Comparison of ENCODE assay signal across 8 cellular contexts in the genomic region with DNA sequence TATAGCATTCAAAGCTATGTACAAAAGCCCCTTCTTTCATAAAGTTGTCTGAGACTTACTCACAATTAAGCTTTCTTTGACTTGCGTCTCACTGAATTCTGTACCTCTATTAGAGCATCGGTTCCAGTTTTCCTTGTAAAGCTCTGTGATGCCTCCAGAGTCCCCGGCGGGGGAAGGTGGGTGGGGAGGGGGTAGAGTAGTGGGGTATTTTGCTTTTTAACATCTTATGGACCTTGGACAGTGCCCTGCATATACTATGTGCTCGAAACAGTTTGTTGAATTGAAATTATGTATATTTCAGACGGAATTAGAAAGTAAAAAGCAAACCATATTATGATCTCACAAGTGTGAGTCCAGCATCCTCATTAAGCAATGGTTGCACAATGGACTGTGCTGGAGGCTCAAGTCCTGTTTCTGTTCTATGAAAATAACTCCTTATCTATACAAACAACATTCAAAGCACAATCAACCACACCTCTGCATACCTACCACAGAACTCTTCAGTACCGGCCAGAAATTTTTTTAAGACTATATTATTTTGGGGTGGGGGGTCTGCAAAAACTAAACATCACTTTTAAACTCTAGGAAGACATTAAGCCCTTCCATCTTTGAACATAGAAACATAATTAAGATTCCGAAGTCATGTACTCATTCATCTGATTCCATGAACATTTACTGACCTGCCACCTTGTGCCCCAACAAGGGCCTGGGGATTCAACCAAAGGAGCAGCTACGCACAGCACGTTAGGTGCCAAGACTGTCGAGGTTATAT. TPM values are rescaled to one million over a fixed set of nuclear protein-coding genes. Genes with fewer than 3 reads are reported as not detected.
DNase-seq lines count a peak whose midpoint lies in the region; ATAC-seq, FAIRE-seq and TF ChIP-seq lines count a peak whose summit lies in the region.

No MANE protein-coding gene starts in this region.

- H2AFZ ChIP-seq in astrocyte (ENCODE audit: low read depth, low read length), result peak overlapping the region; percentile 77

- TF ChIP-seq CTCF in astrocyte (IDR thresholded peaks at IDR 0.05; ENCODE audit: insufficient read depth, low read depth, low read length), result no peak
- TF ChIP-seq CTCF in vagina (IDR thresholded peaks at IDR 0.05), result no peak
- TF ChIP-seq CTCF in nephron progenitor cell (IDR thresholded peaks at IDR 0.05), result no peak

- H3K9ac ChIP-seq in astrocyte (ENCODE audit: low read length), result peak overlapping the region; percentile 91

- peaks cover 22% of the 10 kb centered on the region for H4K20me1 ChIP-seq in astrocyte (ENCODE audit: insufficient read depth, low read length)

- peaks cover 14% of the 10 kb centered on the region for H3K4me1 ChIP-seq in astrocyte (ENCODE audit: insufficient read depth, low read length)
- peaks cover 33% of the 10 kb centered on the region for H3K4me1 ChIP-seq in vagina

- peak; percentile 9 for ATAC-seq in Right ventricle myocardium inferior
- peak; percentile 30 for ATAC-seq in left colon

- no peak for TF ChIP-seq POLR2A in vagina (IDR thresholded peaks at IDR 0.05)

- H3K4me2 ChIP-seq in astrocyte (ENCODE audit: low read length), result peak overlapping the region; percentile 97

- DNase-seq in Right ventricle myocardium inferior (ENCODE audit: missing footprints) (no peak), cardiac septum (ENCODE audit: low spot score) (no peak), astrocyte (ENCODE audit: low read depth) (peak; percentile 20), left colon (no peak), vagina (ENCODE audit: extremely low spot score in 2 of 2) (no peak), NCI-H1436 (lab: John Stamatoyannopoulos, UW) (no peak), nephron progenitor cell (no peak)
- no peak for DNase-seq in activated CD4-positive, alpha-beta T cell treated with anti-CD3 and anti-CD28 coated beads, Interleukin-2, amount 50 U/mL, for 1 hour

- H3K79me2 ChIP-seq in astrocyte (ENCODE audit: insufficient read depth, low read length), result peaks cover 33% of the 10 kb centered on the region

- H3K27me3 Mint-ChIP-seq in astrocyte (ENCODE audit: low read depth, unreplicated experiment) (no peaks in the 10 kb centered on the region), nephron progenitor cell (ENCODE audit: low read depth, poor library complexity) (no peaks in the 10 kb centered on the region)

- H3K4me3 ChIP-seq in astrocyte (ENCODE audit: insufficient read depth, low read depth, low read length) (peak overlapping the region; percentile 100), vagina (peak overlapping the region; percentile 77 to 88)

- H3K27me3 ChIP-seq in astrocyte (ENCODE audit: insufficient read depth, low read length), result no peaks in the 10 kb centered on the region
- H3K27me3 ChIP-seq in vagina, result no peaks in the 10 kb centered on the region

- no peak for FAIRE-seq in astrocyte (lab: Jason Lieb, UNC)

- peaks cover 1% of the 10 kb centered on the region for H3K9me3 Mint-ChIP-seq in astrocyte (ENCODE audit: unreplicated experiment)
- H3K9me3 Mint-ChIP-seq in nephron progenitor cell, result peaks cover 5% of the 10 kb centered on the region

- intact Hi-C loops in Right ventricle myocardium inferior (cut with DNase I), result loop anchor here (5.0 to 10.0 kb wide), 2 partner anchors 161 to 662 kb away; a partner anchor contains a TSS
- intact Hi-C loops in cardiac septum (cut with DNase I), result loop anchor here (10.0 kb wide), 1 partner anchor 358 kb away; no protein-coding TSS in a partner anchor
- intact Hi-C loops in left colon (cut with DNase I, micrococcal nuclease), result no loop called here
- intact Hi-C loops in vagina (cut with DNase I), result no loop called here

- H3K27ac ChIP-seq in astrocyte (ENCODE audit: low read depth, low read length) (peak overlapping the region; percentile 68), vagina (peak overlapping the region; percentile 89)

- H3K9me3 ChIP-seq in astrocyte (ENCODE audit: insufficient read depth, low read depth, low read length) (no peaks in the 10 kb centered on the region), vagina (no peaks in the 10 kb centered on the region)

- H3K36me3 ChIP-seq in astrocyte (ENCODE audit: insufficient read depth, low read length) (peaks cover 3% of the 10 kb centered on the region), vagina (no peaks in the 10 kb centered on the region)

- H3K36me3 Mint-ChIP-seq in astrocyte (ENCODE audit: low read depth, unreplicated experiment) (peaks cover 19% of the 10 kb centered on the region), nephron progenitor cell (ENCODE audit: low read depth) (peaks cover 19% of the 10 kb centered on the region)

- H3K4me1 Mint-ChIP-seq in astrocyte (ENCODE audit: low read depth, unreplicated experiment) (peaks cover 15% of the 10 kb centered on the region), nephron progenitor cell (no peaks in the 10 kb centered on the region)

- H3K4me3 Mint-ChIP-seq in astrocyte (ENCODE audit: unreplicated experiment) (no peak overlapping the region), nephron progenitor cell (no peak overlapping the region)

- no peak overlapping the region for H3K27ac Mint-ChIP-seq in astrocyte (ENCODE audit: unreplicated experiment)
- H3K27ac Mint-ChIP-seq in nephron progenitor cell, result no peak overlapping the region

RNA-seq across cellular contexts. Expression of a gene that starts 0.9 kb away (rescaled TPM):
- total RNA-seq in Right ventricle myocardium inferior (35.5 TPM), cardiac septum (53.2 TPM), astrocyte (377 and 447 TPM in 2 replicates), left colon (10 to 100 TPM; 54.1 to 91.7 TPM), vagina (35.6 TPM)

Comparison
In these comparisons a context has a peak if more than half of its experiments do, and no peak if none do; other contexts are left out.
1. intact Hi-C loops: an anchor here in Right ventricle myocardium inferior (5.0 to 10.0 kb wide) and cardiac septum (10.0 kb wide); none called in left colon and vagina.